In genomic region chr5:1319436-1320343, GRCh38 we compare ENCODE assay signal across 20 cellular contexts. TPM values are rescaled to one million over a fixed set of nuclear protein-coding genes. Genes with fewer than 3 reads are reported as not detected.
A peak's percentile ranks its signal among the peaks of the same experiment; 100 is the strongest.
DNase-seq lines count a peak whose midpoint lies in the region; TF ChIP-seq lines count a peak whose summit lies in the region.
"Had no signal": no experiment of that assay in that cellular context is flagged by ENCODE, and none has a peak within 500 bp of the region (broad histone marks: within the 10 kb centered on the region; RNA-seq: fewer than 3 reads in every experiment).

No MANE protein-coding gene starts in this region.

- peaks cover 35% of the 10 kb centered on the region for H3K4me1 Mint-ChIP-seq in activated CD4-positive, alpha-beta T cell treated with anti-CD3 and anti-CD28 coated beads, Interleukin-2, amount 10 ng/mL, durations not matched to agents 7 days and 5 days
- H3K4me1 Mint-ChIP-seq: brain had no signal

- H3K27ac ChIP-seq in KMS-11 (peak overlapping the region; percentile 100), spleen (no peak overlapping the region)
- H3K27ac ChIP-seq: C4-2B, dorsolateral prefrontal cortex, skin epidermis, thoracic aorta had no signal

- peak overlapping the region; percentile 85 for H3K4me2 ChIP-seq in KMS-11

- DNase-seq in activated CD4-positive, alpha-beta T cell treated with anti-CD3 and anti-CD28 coated beads, Interleukin-2, amount 10 ng/mL, durations not matched to agents 7 days and 5 days: no peak
- DNase-seq in activated CD4-positive, alpha-beta T cell treated with anti-CD3 and anti-CD28 coated beads for 48 hours: no peak
- no peak for DNase-seq in choroid plexus epithelial cell (ENCODE audit: low read depth)
- DNase-seq in spleen: peak; percentile 71
- DNase-seq in retina: no peak
- no peak for DNase-seq in MV-4-11 (lab: John Stamatoyannopoulos, UW)
- no peak for DNase-seq in activated CD4-positive, CD25-positive, alpha-beta regulatory T cell treated with anti-CD3 and anti-CD28 coated beads, Interleukin-2, amount 50 U/mL, for 72 hours
- DNase-seq: activated B cell treated with CpG ODN at 0.5 μM for 24 hours, Kasumi-1, NCI-H1436, SHP77 treated with DMSO at 0.1 percent for 48 hours had no signal

- intact Hi-C loops in spleen (cut with DNase I; ENCODE audit: low total_unique reads): no loop called here

- no peaks in the 10 kb centered on the region for H3K9me3 ChIP-seq in spleen
- H3K9me3 ChIP-seq: thoracic aorta had no signal

- CTCF ChIA-PET in activated CD4-positive, alpha-beta T cell treated with anti-CD3 and anti-CD28 coated beads, Interleukin-2, amount 10 ng/mL, durations not matched to agents 7 days and 5 days (lab: Charles Lee): interaction anchor here (0.5 to 1.4 kb wide), 2 partner anchors 9 to 142 kb away, joined by 3 to 4 read pairs; no protein-coding TSS in a partner anchor

- POLR2A ChIA-PET in activated CD4-positive, alpha-beta T cell treated with anti-CD3 and anti-CD28 coated beads, Interleukin-2, amount 10 ng/mL, durations not matched to agents 7 days and 5 days (lab: Charles Lee): no interaction called here

- peaks cover 89% of the 10 kb centered on the region for H3K4me1 ChIP-seq in KMS-11 (ENCODE audit: low read depth, poor library complexity, severe bottlenecking)
- H3K4me1 ChIP-seq in spleen: peaks cover 6 to 27% (median 21%) of the 10 kb centered on the region in 6 donors

- peak overlapping the region; percentile 75 for H3K9ac ChIP-seq in KMS-11

- H2AFZ ChIP-seq in KMS-11 (ENCODE audit: low read depth): no peak overlapping the region

- peaks cover 57% of the 10 kb centered on the region for H3K79me2 ChIP-seq in KMS-11 (ENCODE audit: insufficient read depth, low read depth)

- H3K36me3 Mint-ChIP-seq in activated CD4-positive, alpha-beta T cell treated with anti-CD3 and anti-CD28 coated beads, Interleukin-2, amount 10 ng/mL, durations not matched to agents 7 days and 5 days (ENCODE audit: low read depth): peaks cover 47% of the 10 kb centered on the region

- no peak overlapping the region for H3K4me3 Mint-ChIP-seq in activated CD4-positive, alpha-beta T cell treated with anti-CD3 and anti-CD28 coated beads, Interleukin-2, amount 10 ng/mL, durations not matched to agents 7 days and 5 days
- H3K4me3 Mint-ChIP-seq: activated B cell treated with CpG ODN at 0.5 μM for 24 hours; activated naive CD4-positive, alpha-beta T cell treated with anti-CD3 and anti-CD28 coated beads, Interleukin-2, amount 50 U/mL, for 24 hours; brain had no signal

- TF ChIP-seq CTCF in KMS-11 (conservative IDR thresholded peaks at IDR 0.05; ENCODE audit: low read depth, low read length) (no peak; the same call in 1 of the 2 replicates), choroid plexus epithelial cell (conservative IDR thresholded peaks at IDR 0.05; ENCODE audit: low read depth, low read length) (peak; percentile 3), spleen (IDR thresholded peaks at IDR 0.05 in 8 of 11, conservative IDR thresholded peaks at IDR 0.05 in 3 of 11) (no peak)

- peak overlapping the region; percentile 13 for H3K27ac Mint-ChIP-seq in activated CD4-positive, alpha-beta T cell treated with anti-CD3 and anti-CD28 coated beads, Interleukin-2, amount 10 ng/mL, durations not matched to agents 7 days and 5 days
- H3K27ac Mint-ChIP-seq: activated B cell treated with CpG ODN at 0.5 μM for 24 hours; activated naive CD4-positive, alpha-beta T cell treated with anti-CD3 and anti-CD28 coated beads, Interleukin-2, amount 50 U/mL, for 24 hours; brain had no signal

- no peak for TF ChIP-seq POLR2A in spleen (IDR thresholded peaks at IDR 0.05)

- H3K9me3 Mint-ChIP-seq in activated CD4-positive, alpha-beta T cell treated with anti-CD3 and anti-CD28 coated beads, Interleukin-2, amount 10 ng/mL, durations not matched to agents 7 days and 5 days: no peaks in the 10 kb centered on the region
- H3K9me3 Mint-ChIP-seq: activated B cell treated with CpG ODN at 0.5 μM for 24 hours; activated naive CD4-positive, alpha-beta T cell treated with anti-CD3 and anti-CD28 coated beads, Interleukin-2, amount 50 U/mL, for 24 hours; brain had no signal

- 90 to 96% (median 92%) methylated on average over 22 to 24 of the region's 24 CpGs for WGBS in spleen, 5 donors

- H3K36me3 ChIP-seq in KMS-11 (ENCODE audit: insufficient read depth) (peaks cover 37% of the 10 kb centered on the region; the same call in 1 of the 2 replicates), spleen (peaks cover 0 to 79% (median 71%) of the 10 kb centered on the region in 6 donors)

- no peaks in the 10 kb centered on the region for H4K20me1 ChIP-seq in KMS-11 (ENCODE audit: insufficient read depth)

- H3K4me3 ChIP-seq in KMS-11 (IDR thresholded peaks at IDR 0.05; ENCODE audit: insufficient read depth, low read depth, low read length) (no peak overlapping the region), choroid plexus epithelial cell (ENCODE audit: low read depth, low read length) (no peak overlapping the region), spleen (no peak overlapping the region)
- H3K4me3 ChIP-seq: dorsolateral prefrontal cortex, lung, skin epidermis, thoracic aorta had no signal

- H3K27me3 Mint-ChIP-seq in activated CD4-positive, alpha-beta T cell treated with anti-CD3 and anti-CD28 coated beads, Interleukin-2, amount 10 ng/mL, durations not matched to agents 7 days and 5 days: no peaks in the 10 kb centered on the region
- H3K27me3 Mint-ChIP-seq: activated B cell treated with CpG ODN at 0.5 μM for 24 hours; activated naive CD4-positive, alpha-beta T cell treated with anti-CD3 and anti-CD28 coated beads, Interleukin-2, amount 50 U/mL, for 24 hours had no signal

- H3K27me3 ChIP-seq in KMS-11 (ENCODE audit: insufficient read depth, low read depth) (no peaks in the 10 kb centered on the region), spleen (replicated peaks in 1 of 7) (peaks cover 0 to 4% (median 0%) of the 10 kb centered on the region in 7 donors)
- H3K27me3 ChIP-seq: dorsolateral prefrontal cortex had no signal

RNA-seq across cellular contexts. Expression of gene TERT, which starts 24.8 kb away (rescaled TPM):
- total RNA-seq in activated CD4-positive, alpha-beta T cell treated with anti-CD3 and anti-CD28 coated beads, Interleukin-2, amount 10 ng/mL, durations not matched to agents 7 days and 5 days: 1 to 10 TPM; 3.4 to 5.6 TPM
- total RNA-seq in spleen: 1 to 10 TPM in 2 of 7 donors, under 1 TPM in 3, not detected in 2; 0.16 to 5.3 (median 0.43) TPM
- under 1 TPM; 0.09 to 0.53 (median 0.19) TPM for polyA plus RNA-seq in spleen
- total RNA-seq: esophagus mucosa, lung, thoracic aorta had no signal

RNA-seq across cellular contexts. Expression of gene CLPTM1L, which starts 25.2 kb away (rescaled TPM):
- 100 to 1,000 TPM; 122 to 123 TPM for total RNA-seq in activated CD4-positive, alpha-beta T cell treated with anti-CD3 and anti-CD28 coated beads, Interleukin-2, amount 10 ng/mL, durations not matched to agents 7 days and 5 days
- total RNA-seq in spleen: 100 to 1,000 TPM in 3 of 7 donors, 10 to 100 TPM in 4; 87.2 to 118 (median 99.9) TPM
- 10 to 100 TPM; 39.7 to 55.6 (median 45.1) TPM for polyA plus RNA-seq in spleen
